In the genomic region with DNA sequence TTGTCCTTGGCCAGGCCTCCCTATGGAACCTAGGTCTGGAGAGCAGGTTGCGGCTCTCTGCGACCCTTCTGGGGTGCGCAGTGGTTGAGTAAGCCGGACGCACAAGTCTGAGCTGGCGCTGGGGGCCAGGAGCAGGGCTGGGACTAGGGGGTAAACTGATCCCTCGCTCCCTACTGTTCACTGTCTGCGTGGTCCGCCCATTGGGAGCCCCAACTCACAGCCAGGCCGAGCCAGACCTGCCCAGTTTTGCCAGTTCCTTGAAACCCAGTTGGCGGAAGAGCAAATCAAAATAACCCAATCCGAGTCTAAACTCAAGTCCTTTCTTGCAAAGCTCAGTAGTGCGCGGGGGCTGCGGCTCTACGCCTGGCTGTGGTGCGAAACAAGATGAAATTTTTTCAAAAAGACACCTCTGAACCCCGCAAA, we compare ENCODE assay signal across 10 cellular contexts. TPM values are rescaled to one million over a fixed set of nuclear protein-coding genes. Genes with fewer than 3 reads are reported as not detected.
DNase-seq lines count a peak whose midpoint lies in the region; TF ChIP-seq lines count a peak whose summit lies in the region.
"Had no signal": no experiment of that assay in that cellular context is flagged by ENCODE, and none has a peak within 500 bp of the region (broad histone marks: within the 10 kb centered on the region; RNA-seq: fewer than 3 reads in every experiment).

No MANE protein-coding gene starts in this region.

- peak overlapping the region; percentile 95 for H3K4me2 ChIP-seq in hepatocyte

- no peak for TF ChIP-seq CTCF in CD14-positive monocyte (IDR thresholded peaks at IDR 0.05)
- TF ChIP-seq CTCF in hepatocyte (IDR thresholded peaks at IDR 0.05; ENCODE audit: poor library complexity) = no peak

- peak overlapping the region; percentile 72 to 94 for H3K4me3 Mint-ChIP-seq in CD14-positive monocyte
- no peak overlapping the region for H3K4me3 Mint-ChIP-seq in activated CD4-positive, alpha-beta T cell treated with anti-CD3 and anti-CD28 coated beads, Interleukin-2, amount 10 ng/mL, durations not matched to agents 7 days and 5 days

- peaks cover 0 to 4% of the 10 kb centered on the region in 2 donors for H3K36me3 Mint-ChIP-seq in CD14-positive monocyte
- H3K36me3 Mint-ChIP-seq in activated CD4-positive, alpha-beta T cell treated with anti-CD3 and anti-CD28 coated beads, Interleukin-2, amount 10 ng/mL, durations not matched to agents 7 days and 5 days (ENCODE audit: low read depth) = no peaks in the 10 kb centered on the region

- WGBS in hepatocyte (ENCODE audit: low lambda C conversion rate, missing lambda C conversion rate) = 13% methylated on average over 18 of the region's 18 CpGs

- peaks cover 5% of the 10 kb centered on the region for H3K79me2 ChIP-seq in hepatocyte

- intact Hi-C loops in CD14-positive monocyte (cut with micrococcal nuclease) = no loop called here

- H3K9me2 ChIP-seq in hepatocyte (replicated peaks; ENCODE audit: insufficient read depth) = no peaks in the 10 kb centered on the region

- H3K9me3 ChIP-seq in hepatocyte (ENCODE audit: low read depth) = no peaks in the 10 kb centered on the region

- peak overlapping the region; percentile 73 for H2AFZ ChIP-seq in hepatocyte

- H3K36me3 ChIP-seq in hepatocyte (replicated peaks; ENCODE audit: insufficient read depth, low read depth) (no peaks in the 10 kb centered on the region), rectal smooth muscle tissue (ENCODE audit: control insufficient read depth, insufficient read depth, low read length) (no peaks in the 10 kb centered on the region)

- peaks cover 0 to 19% (median 4%) of the 10 kb centered on the region in 7 donors for H3K9me3 Mint-ChIP-seq in CD14-positive monocyte
- H3K9me3 Mint-ChIP-seq in activated CD4-positive, alpha-beta T cell treated with anti-CD3 and anti-CD28 coated beads, Interleukin-2, amount 10 ng/mL, durations not matched to agents 7 days and 5 days = no peaks in the 10 kb centered on the region

- H3K4me3 ChIP-seq in hepatocyte (peak overlapping the region; percentile 74), rectal smooth muscle tissue (ENCODE audit: low read length) (peak overlapping the region; percentile 79)

- DNase-seq in CD14-positive monocyte (ENCODE audit: low spot score) = no peak
- peak; percentile 41 for DNase-seq in astrocyte of the hippocampus (ENCODE audit: low read depth, low spot score)
- DNase-seq in hepatocyte (ENCODE audit: low spot score) = no peak
- no peak for DNase-seq in GDM1 (lab: John Stamatoyannopoulos, UW)
- DNase-seq in activated CD4-positive, alpha-beta T cell treated with anti-CD3 and anti-CD28 coated beads, Interleukin-2, amount 10 ng/mL, durations not matched to agents 7 days and 5 days = no peak
- no peak for DNase-seq in iPS-NIHi7 (ENCODE audit: extremely low spot score)
- no peak for DNase-seq in stimulated activated CD8-positive, alpha-beta memory T cell treated with anti-CD3 and anti-CD28 coated beads, Interleukin-4, amount 100 ng/mL, for 48 hours
- DNase-seq: DMS53, NCI-H446 treated with DMSO at 0.1 percent for 48 hours had no signal

- CTCF ChIA-PET in activated CD4-positive, alpha-beta T cell treated with anti-CD3 and anti-CD28 coated beads, Interleukin-2, amount 10 ng/mL, durations not matched to agents 7 days and 5 days (lab: Charles Lee) = interaction anchor here (1.4 to 1.6 kb wide), 2 partner anchors 16 to 19 kb away, joined by 3 to 4 read pairs; no protein-coding TSS in a partner anchor

- no peaks in the 10 kb centered on the region for H4K20me1 ChIP-seq in hepatocyte (ENCODE audit: insufficient read depth, poor library complexity, severe bottlenecking)

- H3K27me3 ChIP-seq in hepatocyte = peaks cover 17% of the 10 kb centered on the region
- peaks cover 4% of the 10 kb centered on the region for H3K27me3 ChIP-seq in rectal smooth muscle tissue (ENCODE audit: control insufficient read depth, insufficient read depth, low read length)

- POLR2A ChIA-PET in activated CD4-positive, alpha-beta T cell treated with anti-CD3 and anti-CD28 coated beads, Interleukin-2, amount 10 ng/mL, durations not matched to agents 7 days and 5 days (lab: Charles Lee) = no interaction called here

- H3K4me1 ChIP-seq in hepatocyte (ENCODE audit: insufficient read depth) (no peaks in the 10 kb centered on the region), rectal smooth muscle tissue (ENCODE audit: control insufficient read depth, insufficient read depth, low read length) (peaks cover 27% of the 10 kb centered on the region)

- H3K27me3 Mint-ChIP-seq in CD14-positive monocyte (ENCODE audit: low read depth in 3 of 3) = peaks cover 47 to 67% (median 57%) of the 10 kb centered on the region in 3 donors
- peaks cover 60% of the 10 kb centered on the region for H3K27me3 Mint-ChIP-seq in activated CD4-positive, alpha-beta T cell treated with anti-CD3 and anti-CD28 coated beads, Interleukin-2, amount 10 ng/mL, durations not matched to agents 7 days and 5 days

- H3K27ac ChIP-seq in hepatocyte (no peak overlapping the region), rectal smooth muscle tissue (ENCODE audit: low read depth, low read length) (peak overlapping the region; percentile 97)

- H3K9ac ChIP-seq in rectal smooth muscle tissue (ENCODE audit: low read length) = peak overlapping the region; percentile 43

- H3K4me1 Mint-ChIP-seq in CD14-positive monocyte = peaks cover 22% of the 10 kb centered on the region
- peaks cover 13% of the 10 kb centered on the region for H3K4me1 Mint-ChIP-seq in activated CD4-positive, alpha-beta T cell treated with anti-CD3 and anti-CD28 coated beads, Interleukin-2, amount 10 ng/mL, durations not matched to agents 7 days and 5 days

- H3K27ac Mint-ChIP-seq in CD14-positive monocyte = no peak overlapping the region
- no peak overlapping the region for H3K27ac Mint-ChIP-seq in activated CD4-positive, alpha-beta T cell treated with anti-CD3 and anti-CD28 coated beads, Interleukin-2, amount 10 ng/mL, durations not matched to agents 7 days and 5 days

RNA-seq across cellular contexts. Expression of a gene that starts 17.5 kb away (rescaled TPM):
- under 1 TPM; 0.07 to 0.08 TPM for polyA plus RNA-seq in CD14-positive monocyte
- total RNA-seq in hepatocyte = 2.0 and 2.7 TPM in 2 replicates
- polyA plus RNA-seq in hepatocyte = 2.5 and 2.8 TPM in 2 replicates
- total RNA-seq in activated CD4-positive, alpha-beta T cell treated with anti-CD3 and anti-CD28 coated beads, Interleukin-2, amount 10 ng/mL, durations not matched to agents 7 days and 5 days = under 1 TPM; 0.15 to 0.25 TPM
